30 cellular contexts compared by ENCODE assay signal in the genomic region with DNA sequence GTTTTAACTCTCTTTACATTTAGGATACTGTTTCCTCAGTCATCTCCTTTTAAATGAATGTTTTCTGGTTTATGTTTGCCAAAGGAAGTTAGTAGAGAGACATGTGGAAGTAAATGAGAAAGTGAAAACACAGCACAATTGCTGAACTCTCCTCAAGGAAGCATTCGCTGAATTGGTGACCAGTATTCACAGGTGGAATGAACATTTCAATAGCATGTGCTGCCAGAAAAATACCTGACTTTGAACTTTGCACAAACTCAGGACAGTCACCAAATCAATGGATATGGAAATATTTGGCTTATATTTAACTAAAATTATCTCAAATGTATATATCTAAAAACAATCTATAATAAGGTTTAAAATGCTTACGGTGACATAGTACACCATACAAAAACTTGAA. TPM values are rescaled to one million over a fixed set of nuclear protein-coding genes. Genes with fewer than 3 reads are reported as not detected.
"Had no signal": no experiment of that assay in that cellular context is flagged by ENCODE, and none has a peak within 500 bp of the region (broad histone marks: within the 10 kb centered on the region; RNA-seq: fewer than 3 reads in every experiment).

No MANE protein-coding gene starts in this region.

- H3K9ac ChIP-seq: neural progenitor cell had no signal

- H3K4me3 Mint-ChIP-seq: activated CD4-positive, alpha-beta T cell treated with anti-CD3 and anti-CD28 coated beads for 36 hours; activated naive CD8-positive, alpha-beta T cell treated with anti-CD3 and anti-CD28 coated beads, Interleukin-2, amount 50 U/mL, for 24 hours; activated T-helper 1 cell treated with anti-CD3 and anti-CD28 coated beads, Interleukin-12 subunit alpha, Interleukin-12 subunit beta, Interleukin-2, Interleukin-4 antibody, amounts not matched to agents 30 ng/mL and 10 ng/mL and 1 ng/mL, durations not matched to agents 14 hours and 24 hours and 36 hours; mesothelial cell of epicardium; naive thymus-derived CD8-positive, alpha-beta T cell; neural progenitor cell; stimulated activated memory B cell treated with anti-CD40 and anti-IgM and Interleukin-4, amounts not matched to agents 10 μg/mL and 1 μg/mL and 100 μg/mL, for 72 hours; stimulated activated naive CD8-positive, alpha-beta T cell treated with anti-CD3 and anti-CD28 coated beads, Interleukin-15, amount 100 ng/mL, for 72 hours; T-helper 2 cell treated with Interferon-gamma antibody and Interleukin-4, amounts not matched to agents 5 μg/mL and 100 μg/mL, for 36 hours; type B pancreatic cell had no signal

- H3K4me1 ChIP-seq: breast epithelium, esophagus squamous epithelium, neural progenitor cell, uterus had no signal

- FAIRE-seq: colon, endometrium had no signal

- H3K27ac ChIP-seq: breast epithelium, epithelial cell of prostate, esophagus squamous epithelium, neural progenitor cell, uterus had no signal

- H3K36me3 ChIP-seq: esophagus squamous epithelium, neural progenitor cell, uterus had no signal

- H3K27ac Mint-ChIP-seq: activated CD4-positive, alpha-beta T cell treated with anti-CD3 and anti-CD28 coated beads for 36 hours; activated naive CD8-positive, alpha-beta T cell treated with anti-CD3 and anti-CD28 coated beads, Interleukin-2, amount 50 U/mL, for 24 hours; activated T-helper 1 cell treated with anti-CD3 and anti-CD28 coated beads, Interleukin-12 subunit alpha, Interleukin-12 subunit beta, Interleukin-2, Interleukin-4 antibody, amounts not matched to agents 30 ng/mL and 10 ng/mL and 1 ng/mL, durations not matched to agents 14 hours and 24 hours and 36 hours; mesothelial cell of epicardium; naive thymus-derived CD8-positive, alpha-beta T cell; neural progenitor cell; stimulated activated memory B cell treated with anti-CD40 and anti-IgM and Interleukin-4, amounts not matched to agents 10 μg/mL and 1 μg/mL and 100 μg/mL, for 72 hours; stimulated activated naive CD8-positive, alpha-beta T cell treated with anti-CD3 and anti-CD28 coated beads, Interleukin-15, amount 100 ng/mL, for 72 hours; T-helper 2 cell treated with Interferon-gamma antibody and Interleukin-4, amounts not matched to agents 5 μg/mL and 100 μg/mL, for 36 hours; type B pancreatic cell had no signal

- DNase-seq: activated CD4-positive, alpha-beta T cell treated with anti-CD3 and anti-CD28 coated beads for 36 hours; activated CD4-positive, CD25-positive, alpha-beta regulatory T cell; activated effector memory CD4-positive, alpha-beta T cell treated with anti-CD3 and anti-CD28 coated beads, Interleukin-2, amount 50 U/mL, for 16 hours; activated naive CD4-positive, alpha-beta T cell treated with anti-CD3 and anti-CD28 coated beads, Interleukin-2, amount 50 U/mL, for 16 hours; activated naive CD8-positive, alpha-beta T cell treated with anti-CD3 and anti-CD28 coated beads, Interleukin-2, amount 50 U/mL, for 24 hours; activated T-cell treated with anti-CD3 and anti-CD28 coated beads, Interleukin-2, amount 50 U/mL, for 1 hour; amygdala; dermis blood vessel endothelial cell; effector CD4-positive, alpha-beta T cell; esophagus squamous epithelium; foreskin melanocyte; naive thymus-derived CD8-positive, alpha-beta T cell; occipital lobe; right cardiac atrium; stimulated activated CD4-positive, alpha-beta T cell treated with anti-CD3 and anti-CD28 coated beads, Interleukin-4, amount 100 ng/mL, for 4 hours; stimulated activated CD8-positive, alpha-beta memory T cell treated with anti-CD3 and anti-CD28 coated beads, Interleukin-4, amount 100 ng/mL, for 48 hours; stimulated activated naive CD8-positive, alpha-beta T cell treated with anti-CD3 and anti-CD28 coated beads, Interleukin-15, amount 100 ng/mL, for 72 hours; substantia nigra; T-helper 1 cell; uterus had no signal

- H3K36me3 Mint-ChIP-seq: naive thymus-derived CD8-positive, alpha-beta T cell; stimulated activated memory B cell treated with anti-CD40 and anti-IgM and Interleukin-4, amounts not matched to agents 10 μg/mL and 1 μg/mL and 100 μg/mL, for 72 hours had no signal

- H3K9me3 ChIP-seq: breast epithelium, esophagus squamous epithelium, uterus had no signal

- H3K27me3 Mint-ChIP-seq: type B pancreatic cell had no signal

- ATAC-seq: activated CD4-positive, alpha-beta T cell treated with anti-CD3 and anti-CD28 coated beads for 36 hours; activated naive CD8-positive, alpha-beta T cell treated with anti-CD3 and anti-CD28 coated beads, Interleukin-2, amount 50 U/mL, for 24 hours; naive thymus-derived CD8-positive, alpha-beta T cell; right cardiac atrium; stimulated activated memory B cell treated with anti-CD40 and anti-IgM and Interleukin-4, amounts not matched to agents 10 μg/mL and 1 μg/mL and 100 μg/mL, for 72 hours; stimulated activated naive CD8-positive, alpha-beta T cell treated with anti-CD3 and anti-CD28 coated beads, Interleukin-15, amount 100 ng/mL, for 72 hours had no signal

- H2AFZ ChIP-seq: neural progenitor cell had no signal

- H3K4me2 ChIP-seq: neural progenitor cell had no signal

- H3K9me3 Mint-ChIP-seq: activated naive CD8-positive, alpha-beta T cell treated with anti-CD3 and anti-CD28 coated beads, Interleukin-2, amount 50 U/mL, for 24 hours; activated T-helper 1 cell treated with anti-CD3 and anti-CD28 coated beads, Interleukin-12 subunit alpha, Interleukin-12 subunit beta, Interleukin-2, Interleukin-4 antibody, amounts not matched to agents 30 ng/mL and 10 ng/mL and 1 ng/mL, durations not matched to agents 14 hours and 24 hours and 36 hours; stimulated activated naive CD8-positive, alpha-beta T cell treated with anti-CD3 and anti-CD28 coated beads, Interleukin-15, amount 100 ng/mL, for 72 hours; T-helper 2 cell treated with Interferon-gamma antibody and Interleukin-4, amounts not matched to agents 5 μg/mL and 100 μg/mL, for 36 hours had no signal

- H3K4me1 Mint-ChIP-seq: activated CD4-positive, alpha-beta T cell treated with anti-CD3 and anti-CD28 coated beads for 36 hours; activated naive CD8-positive, alpha-beta T cell treated with anti-CD3 and anti-CD28 coated beads, Interleukin-2, amount 50 U/mL, for 24 hours; naive thymus-derived CD8-positive, alpha-beta T cell; neural progenitor cell; stimulated activated memory B cell treated with anti-CD40 and anti-IgM and Interleukin-4, amounts not matched to agents 10 μg/mL and 1 μg/mL and 100 μg/mL, for 72 hours; stimulated activated naive CD8-positive, alpha-beta T cell treated with anti-CD3 and anti-CD28 coated beads, Interleukin-15, amount 100 ng/mL, for 72 hours had no signal

- H3K4me3 ChIP-seq: breast epithelium, esophagus squamous epithelium, neural progenitor cell, uterus had no signal

- H3K27me3 ChIP-seq: breast epithelium, esophagus squamous epithelium, neural progenitor cell, uterus had no signal

RNA-seq across cellular contexts. Expression of a gene that starts 28.5 kb away (rescaled TPM):
- total RNA-seq: activated CD4-positive, alpha-beta T cell treated with anti-CD3 and anti-CD28 coated beads for 36 hours; activated T-helper 1 cell treated with anti-CD3 and anti-CD28 coated beads, Interleukin-12 subunit alpha, Interleukin-12 subunit beta, Interleukin-2, Interleukin-4 antibody, amounts not matched to agents 30 ng/mL and 10 ng/mL and 1 ng/mL, durations not matched to agents 14 hours and 24 hours and 36 hours; naive thymus-derived CD8-positive, alpha-beta T cell had no signal
- polyA plus RNA-seq: naive thymus-derived CD8-positive, alpha-beta T cell had no signal
